Comparison of ENCODE assay signal across 19 cellular contexts in the genomic region with DNA sequence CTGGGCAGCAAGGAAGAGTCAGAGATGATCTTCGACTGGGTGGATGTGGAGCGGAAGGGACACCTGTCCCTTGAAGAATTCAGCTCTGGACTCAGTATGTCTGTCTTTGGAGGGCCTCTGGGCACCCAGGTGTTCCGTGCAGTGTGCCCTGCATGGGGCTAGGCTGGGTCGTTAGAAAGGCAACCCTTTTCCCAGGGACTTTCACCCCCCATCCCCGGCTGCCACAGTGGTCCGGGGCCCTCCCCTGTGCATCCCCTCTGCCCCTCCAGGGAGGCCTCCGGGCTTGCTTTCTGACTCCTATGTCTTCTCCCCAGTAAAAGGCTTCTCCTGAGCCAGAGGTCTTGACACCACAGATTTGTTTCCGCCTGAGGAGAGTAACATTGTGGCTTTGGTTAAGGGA. TPM values are rescaled to one million over a fixed set of nuclear protein-coding genes. Genes with fewer than 3 reads are reported as not detected.
DNase-seq lines count a peak whose midpoint lies in the region; ATAC-seq and TF ChIP-seq lines count a peak whose summit lies in the region.
"Had no signal": no experiment of that assay in that cellular context is flagged by ENCODE, and none has a peak within 500 bp of the region (broad histone marks: within the 10 kb centered on the region; RNA-seq: fewer than 3 reads in every experiment).

No MANE protein-coding gene starts in this region.

- intact Hi-C loops in activated CD4-positive, alpha-beta T cell treated with anti-CD3 and anti-CD28 coated beads, Interleukin-2, amount 10 ng/mL, durations not matched to agents 24 days and 14 days (cut with micrococcal nuclease), result no loop called here

- ATAC-seq in activated T-cell treated with anti-CD3 and anti-CD28 coated beads, Interleukin-2, amount 50 U/mL, for 4 hours, result no peak
- ATAC-seq in omental fat pad (ENCODE audit: low FRiP score), result no peak
- ATAC-seq in stimulated activated effector memory CD8-positive, alpha-beta T cell treated with anti-CD3 and anti-CD28 coated beads, Interleukin-12 subunit alpha, Interleukin-12 subunit beta, amount 100 ng/mL, for 72 hours, result no peak
- ATAC-seq in GM18505 (IDR thresholded peaks at IDR 0.05; ENCODE audit: unreplicated experiment), result no peak
- ATAC-seq: HepG2 had no signal

- H3K36me3 ChIP-seq in endodermal cell (ENCODE audit: control insufficient read depth, insufficient read depth, low read length), result no peaks in the 10 kb centered on the region

- no peak overlapping the region for H3K27ac ChIP-seq in endodermal cell (ENCODE audit: low read depth, low read length)
- H3K27ac ChIP-seq: 22Rv1, A549, C4-2B had no signal

- no peak overlapping the region for H3K4me3 Mint-ChIP-seq in activated T-cell treated with anti-CD3 and anti-CD28 coated beads, Interleukin-2, amount 50 U/mL, for 24 hours
- no peak overlapping the region for H3K4me3 Mint-ChIP-seq in activated T-cell treated with anti-CD3 and anti-CD28 coated beads, Interleukin-2, amount 50 U/mL, for 4 hours
- no peak overlapping the region for H3K4me3 Mint-ChIP-seq in endodermal cell
- H3K4me3 Mint-ChIP-seq in activated CD4-positive, alpha-beta T cell treated with anti-CD3 and anti-CD28 coated beads, Interleukin-2, amount 10 ng/mL, durations not matched to agents 24 days and 14 days, result no peak overlapping the region
- no peak overlapping the region for H3K4me3 Mint-ChIP-seq in stimulated activated effector memory CD8-positive, alpha-beta T cell treated with anti-CD3 and anti-CD28 coated beads, Interleukin-12 subunit alpha, Interleukin-12 subunit beta, amount 100 ng/mL, for 72 hours
- H3K4me3 Mint-ChIP-seq: CD4-positive, alpha-beta T cell; HFFc6; IgD-negative memory B cell had no signal

- H3K27me3 ChIP-seq in endodermal cell (ENCODE audit: control insufficient read depth, insufficient read depth, low read length, poor library complexity, severe bottlenecking), result no peaks in the 10 kb centered on the region

- TF ChIP-seq CTCF in endodermal cell (conservative IDR thresholded peaks at IDR 0.05), result no peak
- TF ChIP-seq CTCF in omental fat pad (IDR thresholded peaks at IDR 0.05), result no peak

- peak; percentile 21 for DNase-seq in activated T-cell treated with anti-CD3 and anti-CD28 coated beads, Interleukin-2, amount 50 U/mL, for 24 hours
- DNase-seq in activated T-cell treated with anti-CD3 and anti-CD28 coated beads, Interleukin-2, amount 50 U/mL, for 4 hours, result no peak
- DNase-seq in endodermal cell (peak; percentile 41), omental fat pad (ENCODE audit: low spot score) (peak; percentile 14)
- DNase-seq in activated CD4-positive, alpha-beta T cell treated with anti-CD3 and anti-CD28 coated beads, Interleukin-2, amount 10 ng/mL, durations not matched to agents 24 days and 14 days, result no peak
- DNase-seq in stimulated activated effector memory CD8-positive, alpha-beta T cell treated with anti-CD3 and anti-CD28 coated beads, Interleukin-12 subunit alpha, Interleukin-12 subunit beta, amount 100 ng/mL, for 72 hours (ENCODE audit: low spot score in 2 of 2), result no peak
- DNase-seq: AML-193; Caco-2; CD4-positive, alpha-beta T cell; GDM1; GOT3; H7; HFFc6 had no signal

- no peaks in the 10 kb centered on the region for H3K4me1 ChIP-seq in endodermal cell (ENCODE audit: control insufficient read depth, insufficient read depth, low read length)

- no peaks in the 10 kb centered on the region for H3K9me3 ChIP-seq in endodermal cell (ENCODE audit: control insufficient read depth, low read length)
- H3K9me3 ChIP-seq: A549, Caco-2 had no signal

- no peak overlapping the region for H3K4me3 ChIP-seq in endodermal cell (ENCODE audit: low read length)
- H3K4me3 ChIP-seq: A549 had no signal

- peaks cover 3% of the 10 kb centered on the region for H3K4me1 Mint-ChIP-seq in activated T-cell treated with anti-CD3 and anti-CD28 coated beads, Interleukin-2, amount 50 U/mL, for 24 hours (ENCODE audit: low read depth)
- no peaks in the 10 kb centered on the region for H3K4me1 Mint-ChIP-seq in activated T-cell treated with anti-CD3 and anti-CD28 coated beads, Interleukin-2, amount 50 U/mL, for 4 hours (ENCODE audit: low read depth)
- H3K4me1 Mint-ChIP-seq in endodermal cell, result no peaks in the 10 kb centered on the region
- peaks cover 2% of the 10 kb centered on the region for H3K4me1 Mint-ChIP-seq in activated CD4-positive, alpha-beta T cell treated with anti-CD3 and anti-CD28 coated beads, Interleukin-2, amount 10 ng/mL, durations not matched to agents 24 days and 14 days
- H3K4me1 Mint-ChIP-seq in stimulated activated effector memory CD8-positive, alpha-beta T cell treated with anti-CD3 and anti-CD28 coated beads, Interleukin-12 subunit alpha, Interleukin-12 subunit beta, amount 100 ng/mL, for 72 hours, result no peaks in the 10 kb centered on the region

- H3K9ac ChIP-seq in endodermal cell (ENCODE audit: extremely low read depth, low read length, poor library complexity, severe bottlenecking), result no peak overlapping the region

- WGBS in endodermal cell (ENCODE audit: insufficient coverage in 1 of 2, insufficient read length in 1 of 2), 2 experiments, result 88 to 96% methylated on average over 8 of the region's 8 CpGs

- TF ChIP-seq POLR2A in GM18505 (IDR thresholded peaks at IDR 0.05; ENCODE audit: borderline replicate concordance, extremely low read depth, insufficient read depth, insufficient read length), result no peak

- H3K27ac Mint-ChIP-seq in activated T-cell treated with anti-CD3 and anti-CD28 coated beads, Interleukin-2, amount 50 U/mL, for 24 hours, result no peak overlapping the region
- H3K27ac Mint-ChIP-seq in endodermal cell, result no peak overlapping the region
- no peak overlapping the region for H3K27ac Mint-ChIP-seq in activated CD4-positive, alpha-beta T cell treated with anti-CD3 and anti-CD28 coated beads, Interleukin-2, amount 10 ng/mL, durations not matched to agents 24 days and 14 days
- no peak overlapping the region for H3K27ac Mint-ChIP-seq in stimulated activated effector memory CD8-positive, alpha-beta T cell treated with anti-CD3 and anti-CD28 coated beads, Interleukin-12 subunit alpha, Interleukin-12 subunit beta, amount 100 ng/mL, for 72 hours
- H3K27ac Mint-ChIP-seq: CD4-positive, alpha-beta T cell; HFFc6; IgD-negative memory B cell had no signal

- no peaks in the 10 kb centered on the region for H3K27me3 Mint-ChIP-seq in activated T-cell treated with anti-CD3 and anti-CD28 coated beads, Interleukin-2, amount 50 U/mL, for 24 hours
- no peaks in the 10 kb centered on the region for H3K27me3 Mint-ChIP-seq in activated T-cell treated with anti-CD3 and anti-CD28 coated beads, Interleukin-2, amount 50 U/mL, for 4 hours (ENCODE audit: low read depth)
- no peaks in the 10 kb centered on the region for H3K27me3 Mint-ChIP-seq in endodermal cell (ENCODE audit: insufficient read depth)
- peaks cover 10% of the 10 kb centered on the region for H3K27me3 Mint-ChIP-seq in activated CD4-positive, alpha-beta T cell treated with anti-CD3 and anti-CD28 coated beads, Interleukin-2, amount 10 ng/mL, durations not matched to agents 24 days and 14 days
- H3K27me3 Mint-ChIP-seq: CD4-positive, alpha-beta T cell had no signal

- H3K36me3 Mint-ChIP-seq in activated T-cell treated with anti-CD3 and anti-CD28 coated beads, Interleukin-2, amount 50 U/mL, for 24 hours (ENCODE audit: low read depth), result no peaks in the 10 kb centered on the region
- no peaks in the 10 kb centered on the region for H3K36me3 Mint-ChIP-seq in activated T-cell treated with anti-CD3 and anti-CD28 coated beads, Interleukin-2, amount 50 U/mL, for 4 hours (ENCODE audit: insufficient read depth)
- no peaks in the 10 kb centered on the region for H3K36me3 Mint-ChIP-seq in endodermal cell (ENCODE audit: low read depth)
- H3K36me3 Mint-ChIP-seq in activated CD4-positive, alpha-beta T cell treated with anti-CD3 and anti-CD28 coated beads, Interleukin-2, amount 10 ng/mL, durations not matched to agents 24 days and 14 days (ENCODE audit: low read depth), result no peaks in the 10 kb centered on the region
- no peaks in the 10 kb centered on the region for H3K36me3 Mint-ChIP-seq in stimulated activated effector memory CD8-positive, alpha-beta T cell treated with anti-CD3 and anti-CD28 coated beads, Interleukin-12 subunit alpha, Interleukin-12 subunit beta, amount 100 ng/mL, for 72 hours
- H3K36me3 Mint-ChIP-seq: IgD-negative memory B cell had no signal

- no peaks in the 10 kb centered on the region for H3K9me3 Mint-ChIP-seq in activated T-cell treated with anti-CD3 and anti-CD28 coated beads, Interleukin-2, amount 50 U/mL, for 24 hours
- H3K9me3 Mint-ChIP-seq in activated T-cell treated with anti-CD3 and anti-CD28 coated beads, Interleukin-2, amount 50 U/mL, for 4 hours, result no peaks in the 10 kb centered on the region
- H3K9me3 Mint-ChIP-seq in endodermal cell, result no peaks in the 10 kb centered on the region
- no peaks in the 10 kb centered on the region for H3K9me3 Mint-ChIP-seq in activated CD4-positive, alpha-beta T cell treated with anti-CD3 and anti-CD28 coated beads, Interleukin-2, amount 10 ng/mL, durations not matched to agents 24 days and 14 days
- H3K9me3 Mint-ChIP-seq in stimulated activated effector memory CD8-positive, alpha-beta T cell treated with anti-CD3 and anti-CD28 coated beads, Interleukin-12 subunit alpha, Interleukin-12 subunit beta, amount 100 ng/mL, for 72 hours, result no peaks in the 10 kb centered on the region
- H3K9me3 Mint-ChIP-seq: CD4-positive, alpha-beta T cell; HFFc6; IgD-negative memory B cell had no signal

RNA-seq across cellular contexts. Expression of gene RAB44, which starts 16.2 kb away (rescaled TPM):
- total RNA-seq in activated T-cell treated with anti-CD3 and anti-CD28 coated beads, Interleukin-2, amount 50 U/mL, for 4 hours, result under 1 TPM in 2 of 3 donors, not detected in 1; 0.05 TPM
- total RNA-seq in endodermal cell (not detected), omental fat pad (1 to 10 TPM in 1 of 4 donors, under 1 TPM in 3; 0.19 to 2.4 (median 0.43) TPM)
- not detected for polyA plus RNA-seq in endodermal cell (2013, experiment 1 of 2)
- polyA plus RNA-seq in endodermal cell (2013, experiment 2 of 2), result not detected
- 0.07 TPM in 1 of 2 replicates, not detected in the other for total RNA-seq in activated CD4-positive, alpha-beta T cell treated with anti-CD3 and anti-CD28 coated beads, Interleukin-2, amount 10 ng/mL, durations not matched to agents 24 days and 14 days
- total RNA-seq: Caco-2, H7, HepG2 had no signal
- polyA plus RNA-seq: HepG2, IgD-negative memory B cell had no signal

RNA-seq across cellular contexts. Expression of gene CDKN1A, which starts 35.3 kb away (rescaled TPM):
- 10 to 100 TPM; 23.2 to 42.0 (median 28.3) TPM for total RNA-seq in activated T-cell treated with anti-CD3 and anti-CD28 coated beads, Interleukin-2, amount 50 U/mL, for 4 hours
- total RNA-seq in endodermal cell (1 to 10 TPM; 1.9 to 3.7 TPM), omental fat pad (100 to 1,000 TPM; 126 to 611 (median 261) TPM)
- 45.0 TPM for polyA plus RNA-seq in endodermal cell (2013, experiment 1 of 2)
- polyA plus RNA-seq in endodermal cell (2013, experiment 2 of 2), result 50.3 TPM
- total RNA-seq in activated CD4-positive, alpha-beta T cell treated with anti-CD3 and anti-CD28 coated beads, Interleukin-2, amount 10 ng/mL, durations not matched to agents 24 days and 14 days, result 77.8 and 82.7 TPM in 2 replicates

Comparison
In these comparisons a context has a peak if more than half of its experiments do, and no peak if none do; other contexts are left out.
1. DNase-seq: peak in activated T-cell treated with anti-CD3 and anti-CD28 coated beads, Interleukin-2, amount 50 U/mL, for 24 hours (single experiment), endodermal cell (single experiment) and omental fat pad (single experiment); none in activated T-cell treated with anti-CD3 and anti-CD28 coated beads, Interleukin-2, amount 50 U/mL, for 4 hours (single experiment), activated CD4-positive, alpha-beta T cell treated with anti-CD3 and anti-CD28 coated beads, Interleukin-2, amount 10 ng/mL, durations not matched to agents 24 days and 14 days (single experiment) and stimulated activated effector memory CD8-positive, alpha-beta T cell treated with anti-CD3 and anti-CD28 coated beads, Interleukin-12 subunit alpha, Interleukin-12 subunit beta, amount 100 ng/mL, for 72 hours (0 of 2).
2. RNA of gene CDKN1A, which starts 35.3 kb away (total RNA-seq): 126 to 611 TPM in omental fat pad, 77.8 to 82.7 TPM in activated CD4-positive, alpha-beta T cell treated with anti-CD3 and anti-CD28 coated beads, Interleukin-2, amount 10 ng/mL, durations not matched to agents 24 days and 14 days and 23.2 to 42.0 TPM in activated T-cell treated with anti-CD3 and anti-CD28 coated beads, Interleukin-2, amount 50 U/mL, for 4 hours; 1.9 to 3.7 TPM in endodermal cell; every median in the first group is over 4 times any median in the second.